Comparison of ENCODE assay signal across 23 cellular contexts in the genomic region with DNA sequence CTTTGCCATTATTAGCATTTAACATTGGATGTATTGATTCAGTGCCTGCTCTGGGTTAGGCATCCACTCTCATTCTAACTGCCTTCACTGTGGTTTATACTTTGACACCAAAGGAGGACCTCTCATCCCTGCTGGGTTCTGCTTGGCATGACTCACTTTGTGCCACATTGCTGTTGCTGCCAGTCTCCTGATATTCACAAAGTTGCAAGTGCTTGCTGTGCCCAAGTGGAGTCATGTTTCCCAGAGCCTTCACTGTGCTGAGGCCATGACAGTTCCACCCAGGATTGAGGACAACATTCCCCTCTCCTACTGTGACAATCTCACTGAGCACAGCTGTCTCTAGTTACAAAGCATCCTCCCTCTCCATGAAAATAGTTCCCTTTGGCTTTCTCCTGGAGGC.
DNase-seq lines count a peak whose midpoint lies in the region; ATAC-seq and TF ChIP-seq lines count a peak whose summit lies in the region.
"Had no signal": no experiment of that assay in that cellular context is flagged by ENCODE, and none has a peak within 500 bp of the region (broad histone marks: within the 10 kb centered on the region; RNA-seq: fewer than 3 reads in every experiment).

No MANE protein-coding gene starts in this region.

- H3K36me3 ChIP-seq in ACC112 (ENCODE audit: insufficient read depth, low read length) (no peaks in the 10 kb centered on the region), hepatocyte (replicated peaks; ENCODE audit: insufficient read depth, low read depth) (no peaks in the 10 kb centered on the region), left lung (no peaks in the 10 kb centered on the region)
- H3K36me3 ChIP-seq: colonic mucosa, esophagus squamous epithelium, Peyer's patch, prostate gland had no signal

- intact Hi-C loops in left lung (cut with DNase I) = no loop called here

- H3K9me3 ChIP-seq in hepatocyte (ENCODE audit: low read depth) (no peaks in the 10 kb centered on the region), left lung (peaks cover 0 to 1% of the 10 kb centered on the region in 2 donors)
- H3K9me3 ChIP-seq: colonic mucosa, esophagus squamous epithelium, Peyer's patch, prostate gland had no signal

- H3K4me2 ChIP-seq in hepatocyte = no peak overlapping the region

- H3K27ac ChIP-seq in ACC112 (ENCODE audit: low read depth, low read length) = 0 out of 2 replicates have a peak overlapping the region, but pooled peaks have one; percentile 10
- H3K27ac ChIP-seq in hepatocyte = no peak overlapping the region
- H3K27ac ChIP-seq in left lung = no peak overlapping the region
- H3K27ac ChIP-seq: colonic mucosa, esophagus squamous epithelium, Peyer's patch, prostate gland, VCaP had no signal

- H3K4me1 ChIP-seq in ACC112 (ENCODE audit: control insufficient read depth, insufficient read depth, low read length, unreplicated experiment) = peaks cover 7% of the 10 kb centered on the region
- no peaks in the 10 kb centered on the region for H3K4me1 ChIP-seq in hepatocyte (ENCODE audit: insufficient read depth)
- no peaks in the 10 kb centered on the region for H3K4me1 ChIP-seq in left lung
- H3K4me1 ChIP-seq: colonic mucosa, esophagus squamous epithelium, Peyer's patch, prostate gland had no signal

- H2AFZ ChIP-seq in ACC112 (ENCODE audit: low read length, unreplicated experiment) (no peak overlapping the region), hepatocyte (no peak overlapping the region)

- H4K20me1 ChIP-seq in hepatocyte (ENCODE audit: insufficient read depth, poor library complexity, severe bottlenecking) = no peaks in the 10 kb centered on the region

- H3K79me2 ChIP-seq in ACC112 (ENCODE audit: control insufficient read depth, insufficient read depth, low read length, unreplicated experiment) (no peaks in the 10 kb centered on the region), hepatocyte (no peaks in the 10 kb centered on the region)

- TF ChIP-seq CTCF in hepatocyte (IDR thresholded peaks at IDR 0.05; ENCODE audit: poor library complexity) = no peak
- no peak for TF ChIP-seq CTCF in left lung (IDR thresholded peaks at IDR 0.05)

- no peaks in the 10 kb centered on the region for H3K27me3 ChIP-seq in ACC112 (ENCODE audit: insufficient read depth, low read length)
- H3K27me3 ChIP-seq in hepatocyte = no peaks in the 10 kb centered on the region
- no peaks in the 10 kb centered on the region for H3K27me3 ChIP-seq in left lung
- H3K27me3 ChIP-seq: colonic mucosa, esophagus squamous epithelium, Peyer's patch had no signal

- H3K4me3 ChIP-seq in ACC112 (ENCODE audit: low read depth, low read length) (no peak overlapping the region), hepatocyte (no peak overlapping the region), left lung (no peak overlapping the region)
- H3K4me3 ChIP-seq: colonic mucosa, esophagus squamous epithelium, GM12878, Peyer's patch, prostate gland had no signal

- peak; percentile 62 for DNase-seq in HS-27A (ENCODE audit: low read depth)
- DNase-seq in RPMI7951 (ENCODE audit: low read depth) = peak; percentile 62
- peak; percentile 20 for DNase-seq in kidney tubule cell (ENCODE audit: low spot score)
- no peak for DNase-seq in hepatocyte (ENCODE audit: low spot score)
- no peak for DNase-seq in Ammon's horn (ENCODE audit: low spot score)
- DNase-seq in left lung = no peak
- no peak for DNase-seq in glomerular visceral epithelial cell (ENCODE audit: extremely low spot score)
- DNase-seq: activated CD4-positive, alpha-beta T cell treated with anti-CD3 and anti-CD28 coated beads, Interleukin-2, amount 10 ng/mL, durations not matched to agents 24 days and 14 days; activated naive CD4-positive, alpha-beta T cell treated with anti-CD3 and anti-CD28 coated beads for 36 hours; activated T-cell treated with anti-CD3 and anti-CD28 coated beads, Interleukin-2, amount 50 U/mL, for 72 hours; amniotic stem cell; colonic mucosa; esophagus squamous epithelium; glutamatergic neuron; kidney; NCI-H1417; NCI-H526; Peyer's patch; trophoblast cell had no signal

- no peak for ATAC-seq in left lung
- ATAC-seq: activated T-cell treated with anti-CD3 and anti-CD28 coated beads, Interleukin-2, amount 50 U/mL, for 72 hours; GM12878 had no signal

- no peaks in the 10 kb centered on the region for H3K9me2 ChIP-seq in hepatocyte (replicated peaks; ENCODE audit: insufficient read depth)

Comparison
In these comparisons a context has a peak if more than half of its experiments do, and no peak if none do; other contexts are left out.
1. DNase-seq: peak in HS-27A (single experiment), RPMI7951 (single experiment) and kidney tubule cell (single experiment); none in hepatocyte (single experiment), Ammon's horn (single experiment), left lung (0 of 2) and glomerular visceral epithelial cell (single experiment).